ENCODE assay signal across 29 cellular contexts in the genomic region with DNA sequence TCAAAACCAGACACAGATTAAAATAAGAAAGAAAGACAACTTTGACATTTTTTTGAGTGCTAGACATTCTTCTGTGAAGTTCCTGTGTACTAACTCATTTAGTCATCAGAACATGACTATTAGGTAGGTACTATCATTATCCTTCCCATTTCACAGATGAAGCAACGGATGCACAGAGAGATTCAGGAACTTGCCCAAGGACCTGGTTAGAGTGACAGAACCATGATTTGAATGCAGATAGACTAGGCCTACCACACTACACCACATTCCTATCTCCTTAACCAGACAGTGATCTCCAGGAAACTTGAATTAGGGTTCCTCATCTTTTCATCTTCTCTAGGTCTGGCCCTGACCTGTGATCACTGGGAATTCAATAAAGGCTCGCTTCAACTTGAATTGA.
"Had no signal": no experiment of that assay in that cellular context is flagged by ENCODE, and none has a peak within 500 bp of the region (broad histone marks: within the 10 kb centered on the region; RNA-seq: fewer than 3 reads in every experiment).

No MANE protein-coding gene starts in this region.

- H3K4me1 ChIP-seq: SJCRH30 had no signal

- H3K36me3 Mint-ChIP-seq: activated naive CD8-positive, alpha-beta T cell treated with anti-CD3 and anti-CD28 coated beads for 36 hours had no signal

- ATAC-seq: activated CD8-positive, alpha-beta T cell treated with anti-CD3 and anti-CD28 coated beads for 36 hours; activated T-cell treated with anti-CD3 and anti-CD28 coated beads, Interleukin-2, amount 50 U/mL, for 72 hours; activated T-helper 17 cell treated with anti-CD3 and anti-CD28 coated beads, Interleukin-2, amount 50 U/mL, for 72 hours; Panc1 had no signal

- H3K4me3 ChIP-seq: SJCRH30, SK-N-MC had no signal

- H3K9me3 ChIP-seq: SJCRH30 had no signal

- H3K27me3 Mint-ChIP-seq: activated CD8-positive, alpha-beta T cell treated with anti-CD3 and anti-CD28 coated beads for 36 hours; activated naive CD8-positive, alpha-beta T cell treated with anti-CD3 and anti-CD28 coated beads for 36 hours had no signal

- H3K9me3 Mint-ChIP-seq: activated T-cell treated with anti-CD3 and anti-CD28 coated beads, Interleukin-2, amount 50 U/mL, for 72 hours; activated T-helper 17 cell treated with anti-CD3 and anti-CD28 coated beads, Interleukin-2, amount 50 U/mL, for 72 hours had no signal

- H3K27ac Mint-ChIP-seq: activated CD8-positive, alpha-beta T cell treated with anti-CD3 and anti-CD28 coated beads for 36 hours; activated naive CD8-positive, alpha-beta T cell treated with anti-CD3 and anti-CD28 coated beads for 36 hours; activated T-cell treated with anti-CD3 and anti-CD28 coated beads, Interleukin-2, amount 50 U/mL, for 72 hours; activated T-helper 17 cell treated with anti-CD3 and anti-CD28 coated beads, Interleukin-2, amount 50 U/mL, for 72 hours; T-helper 1 cell treated with Interleukin-12 subunit alpha and Interleukin-12 subunit beta and Interleukin-4 antibody, amounts not matched to agents 30 μg/mL and 1 μg/mL, for 36 hours had no signal

- DNase-seq: activated CD4-positive, alpha-beta T cell treated with anti-CD3 and anti-CD28 coated beads for 1 hour; activated CD4-positive, alpha-beta T cell treated with anti-CD3 and anti-CD28 coated beads for 48 hours; activated CD4-positive, CD25-positive, alpha-beta regulatory T cell; activated CD8-positive, alpha-beta T cell treated with anti-CD3 and anti-CD28 coated beads for 36 hours; activated effector memory CD4-positive, alpha-beta T cell treated with anti-CD3 and anti-CD28 coated beads, Interleukin-2, amount 50 U/mL, for 16 hours; activated naive CD4-positive, alpha-beta T cell; activated naive CD4-positive, alpha-beta T cell treated with anti-CD3 and anti-CD28 coated beads, Interleukin-2, amount 50 U/mL, for 16 hours; activated naive CD8-positive, alpha-beta T cell treated with anti-CD3 and anti-CD28 coated beads for 36 hours; activated T-cell treated with anti-CD3 and anti-CD28 coated beads, Interleukin-2, amount 50 U/mL, for 1 hour; activated T-cell treated with anti-CD3 and anti-CD28 coated beads, Interleukin-2, amount 50 U/mL, for 72 hours; amniotic stem cell; aorta; brain microvascular endothelial cell; central memory CD4-positive, alpha-beta T cell; Karpas-422; NCI-H1105; NCI-H1436; NCI-H1694; NCI-H1930; NCI-H2081 treated with DMSO at 0.1 percent for 48 hours; NCI-H345; NCI-H524 treated with DMSO at 0.1 percent for 48 hours; SHP77; SJCRH30 had no signal

- H3K36me3 ChIP-seq: brain microvascular endothelial cell, SJCRH30 had no signal

- H3K27ac ChIP-seq: brain microvascular endothelial cell, SJCRH30, SK-N-MC, VCaP had no signal

- H3K4me3 Mint-ChIP-seq: activated CD8-positive, alpha-beta T cell treated with anti-CD3 and anti-CD28 coated beads for 36 hours; activated naive CD8-positive, alpha-beta T cell treated with anti-CD3 and anti-CD28 coated beads for 36 hours; activated T-cell treated with anti-CD3 and anti-CD28 coated beads, Interleukin-2, amount 50 U/mL, for 72 hours; activated T-helper 17 cell treated with anti-CD3 and anti-CD28 coated beads, Interleukin-2, amount 50 U/mL, for 72 hours; T-helper 1 cell treated with Interleukin-12 subunit alpha and Interleukin-12 subunit beta and Interleukin-4 antibody, amounts not matched to agents 30 μg/mL and 1 μg/mL, for 36 hours had no signal
